13 cellular contexts compared by ENCODE assay signal in the genomic region with DNA sequence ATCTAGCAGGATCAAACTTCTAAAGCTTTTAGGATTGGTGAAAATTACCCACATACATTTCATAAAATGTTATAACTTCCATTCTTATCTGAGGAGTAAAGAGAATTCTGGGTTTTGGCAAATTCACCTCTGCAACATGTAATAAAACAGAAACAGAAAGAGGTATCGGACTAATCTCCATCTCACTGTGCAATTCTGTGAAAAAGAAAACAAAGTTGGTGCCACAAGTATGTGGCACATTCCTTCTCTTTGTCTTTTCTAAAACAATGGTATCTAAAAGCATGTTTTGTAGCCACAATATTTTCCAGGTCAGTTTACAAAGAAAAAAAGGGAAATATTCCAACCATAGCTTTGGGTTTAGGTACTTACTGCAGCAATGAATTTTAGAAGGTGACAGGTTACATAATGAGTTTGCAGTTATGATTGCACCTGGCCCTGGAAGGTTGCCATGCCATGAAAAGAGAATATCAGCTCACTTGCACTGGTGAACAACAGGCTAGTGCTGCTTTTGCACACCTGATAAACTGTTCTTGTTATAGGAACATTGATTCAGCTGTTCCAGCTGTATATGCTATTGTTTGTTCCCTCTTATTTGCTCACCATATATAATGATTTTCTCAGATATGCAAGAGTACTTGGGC.
DNase-seq lines count a peak whose midpoint lies in the region; ATAC-seq, FAIRE-seq and TF ChIP-seq lines count a peak whose summit lies in the region.
"Had no signal": no experiment of that assay in that cellular context is flagged by ENCODE, and none has a peak within 500 bp of the region (broad histone marks: within the 10 kb centered on the region; RNA-seq: fewer than 3 reads in every experiment).

No MANE protein-coding gene starts in this region.

- no peak for TF ChIP-seq POLR2A in GM12878 (IDR thresholded peaks at IDR 0.05; ENCODE audit: low read depth, low read length)

- ATAC-seq in HG02623 (IDR thresholded peaks at IDR 0.05; ENCODE audit: unreplicated experiment) (peak; percentile 47), GM12878 (peak; percentile 32; the same call in 2 of the 3 replicates), SK-N-SH treated with all-trans-retinoic acid at 6 μM for 48 hours (no peak)

- 83% methylated on average over 1 of the region's 1 CpG for WGBS in GM12878 (ENCODE audit: insufficient coverage, insufficient replicate concordance, low lambda C conversion rate, missing lambda C conversion rate)

- H3K36me3 Mint-ChIP-seq in T-helper 2 cell treated with Interferon-gamma antibody and Interleukin-4, amounts not matched to agents 5 μg/mL and 100 μg/mL, for 36 hours (ENCODE audit: low read depth), result no peaks in the 10 kb centered on the region
- H3K36me3 Mint-ChIP-seq: activated naive CD4-positive, alpha-beta T cell treated with anti-CD3 and anti-CD28 coated beads, Interleukin-2, amount 10 ng/mL, durations not matched to agents 7 days and 5 days; type B pancreatic cell had no signal

- H4K20me1 ChIP-seq in GM12878 (ENCODE audit: control insufficient read depth, insufficient read depth), result no peaks in the 10 kb centered on the region

- no peak for FAIRE-seq in GM12878 (lab: Jason Lieb, UNC)

- no peak overlapping the region for H3K4me3 Mint-ChIP-seq in T-helper 2 cell treated with Interferon-gamma antibody and Interleukin-4, amounts not matched to agents 5 μg/mL and 100 μg/mL, for 36 hours
- H3K4me3 Mint-ChIP-seq: activated naive CD4-positive, alpha-beta T cell treated with anti-CD3 and anti-CD28 coated beads, Interleukin-2, amount 10 ng/mL, durations not matched to agents 7 days and 5 days; type B pancreatic cell had no signal

- POLR2A ChIA-PET in GM12878 (lab: Charles Lee), result no interaction called here

- SMC1A ChIA-PET in GM12878 (lab: Charles Lee; ENCODE audit: uncharacterized antibody, unreplicated experiment), result interaction anchor here (0.7 to 2.3 kb wide), 15 partner anchors 9 to 647 kb away, joined by 3 to 9 read pairs (median 3); no protein-coding TSS in a partner anchor

- BruUV-seq in GM12878 (replicated peaks; lab: Mats Ljungman, UMichigan), result no TSS peak

- no peaks in the 10 kb centered on the region for H3K9me3 Mint-ChIP-seq in T-helper 2 cell treated with Interferon-gamma antibody and Interleukin-4, amounts not matched to agents 5 μg/mL and 100 μg/mL, for 36 hours
- H3K9me3 Mint-ChIP-seq: activated naive CD4-positive, alpha-beta T cell treated with anti-CD3 and anti-CD28 coated beads, Interleukin-2, amount 10 ng/mL, durations not matched to agents 7 days and 5 days; type B pancreatic cell had no signal

- no peaks in the 10 kb centered on the region for H3K4me1 Mint-ChIP-seq in T-helper 2 cell treated with Interferon-gamma antibody and Interleukin-4, amounts not matched to agents 5 μg/mL and 100 μg/mL, for 36 hours (ENCODE audit: low read depth)
- H3K4me1 Mint-ChIP-seq: activated naive CD4-positive, alpha-beta T cell treated with anti-CD3 and anti-CD28 coated beads, Interleukin-2, amount 10 ng/mL, durations not matched to agents 7 days and 5 days had no signal

- peak; percentile 79 for DNase-seq in DMS53 (lab: John Stamatoyannopoulos, UW)
- DNase-seq in NCI-H2081 treated with DMSO at 0.1 percent for 48 hours (lab: John Stamatoyannopoulos, UW), result peak; percentile 88
- no peak for DNase-seq in GM12878 (ENCODE audit: low read depth, low spot score)
- DNase-seq in T-helper 2 cell treated with Interferon-gamma antibody and Interleukin-4, amounts not matched to agents 5 μg/mL and 100 μg/mL, for 36 hours (ENCODE audit: low spot score), result no peak
- DNase-seq in anterior cingulate cortex (lab: John Stamatoyannopoulos, UW), result no peak
- no peak for DNase-seq in cortex of kidney (lab: John Stamatoyannopoulos, UW)
- DNase-seq: activated naive CD4-positive, alpha-beta T cell treated with anti-CD3 and anti-CD28 coated beads, Interleukin-2, amount 10 ng/mL, durations not matched to agents 7 days and 5 days; cerebellar nuclear complex had no signal

- no peaks in the 10 kb centered on the region for H3K79me2 ChIP-seq in GM12878 (ENCODE audit: control insufficient read depth, insufficient read depth, low read length)

- peak overlapping the region; percentile 72 for H2AFZ ChIP-seq in GM12878 (ENCODE audit: control insufficient read depth, low read depth, low read length)

- H3K4me3 ChIP-seq in GM12878, result peak overlapping the region; percentile 36

- CTCF ChIA-PET in GM12878 (lab: Yijun Ruan, JAX), result interaction anchor here (0.9 to 1.7 kb wide), 4 partner anchors 14 to 356 kb away, joined by 3 to 5 read pairs (median 4); no protein-coding TSS in a partner anchor

- no peaks in the 10 kb centered on the region for H3K36me3 ChIP-seq in GM12878 (ENCODE audit: control insufficient read depth in 2 of 2, insufficient read depth in 2 of 2, low read length in 1 of 2)

- RAD21 ChIA-PET in GM12878 (lab: Charles Lee; ENCODE audit: unreplicated experiment), result interaction anchor here (0.9 to 1.4 kb wide), 5 partner anchors 21 to 115 kb away, joined by 3 to 4 read pairs (median 3); no protein-coding TSS in a partner anchor

- H3K27me3 Mint-ChIP-seq in T-helper 2 cell treated with Interferon-gamma antibody and Interleukin-4, amounts not matched to agents 5 μg/mL and 100 μg/mL, for 36 hours (ENCODE audit: low read depth), result no peaks in the 10 kb centered on the region
- H3K27me3 Mint-ChIP-seq: activated naive CD4-positive, alpha-beta T cell treated with anti-CD3 and anti-CD28 coated beads, Interleukin-2, amount 10 ng/mL, durations not matched to agents 7 days and 5 days; progenitor cell of endocrine pancreas; type B pancreatic cell had no signal

- in situ Hi-C loops in GM12878 (cut with MboI), result no loop called here

- no peak for TF ChIP-seq RAD21 in GM12878 (IDR thresholded peaks at IDR 0.05; ENCODE audit: insufficient read depth, low read depth, low read length)

- no peak for TF ChIP-seq EP300 in GM12878 (IDR thresholded peaks at IDR 0.05; ENCODE audit: borderline replicate concordance in 1 of 2, control insufficient read depth in 1 of 2, low read depth in 2 of 2, low read length in 2 of 2)

- H3K4me1 ChIP-seq in GM12878 (ENCODE audit: control insufficient read depth, insufficient read depth, low read length), result peaks cover 4% of the 10 kb centered on the region

- intact Hi-C loops in GM12878 (cut with micrococcal nuclease; ENCODE audit: unreplicated experiment), result no loop called here

- TF ChIP-seq CTCF in GM12878 (IDR thresholded peaks at IDR 0.05 in 2 of 3, conservative IDR thresholded peaks at IDR 0.05 in 1 of 3; ENCODE audit: control insufficient read depth in 2 of 3, extremely low read depth in 1 of 3, insufficient read depth in 1 of 3, low read depth in 3 of 3, low read length in 3 of 3), result no peak

- no peaks in the 10 kb centered on the region; the same call in 1 of the 3 replicates for H3K9me3 ChIP-seq in GM12878 (replicated peaks; ENCODE audit: control insufficient read depth, insufficient read depth, low read length)

- no peak overlapping the region for H3K9ac ChIP-seq in GM12878 (ENCODE audit: control insufficient read depth, insufficient read depth, low read length)

- H3K27ac Mint-ChIP-seq in T-helper 2 cell treated with Interferon-gamma antibody and Interleukin-4, amounts not matched to agents 5 μg/mL and 100 μg/mL, for 36 hours, result no peak overlapping the region
- H3K27ac Mint-ChIP-seq: activated naive CD4-positive, alpha-beta T cell treated with anti-CD3 and anti-CD28 coated beads, Interleukin-2, amount 10 ng/mL, durations not matched to agents 7 days and 5 days; progenitor cell of endocrine pancreas had no signal

- no peaks in the 10 kb centered on the region for H3K27me3 ChIP-seq in GM12878 (replicated peaks in 1 of 2; ENCODE audit: control insufficient read depth in 2 of 2, insufficient read depth in 2 of 2, low read length in 1 of 2)

- H3K27ac ChIP-seq in GM12878 (ENCODE audit: control insufficient read depth, insufficient read depth), result no peak overlapping the region; the same call in 1 of the 2 replicates
- H3K27ac ChIP-seq: VCaP had no signal

- H3K4me2 ChIP-seq in GM12878 (ENCODE audit: control insufficient read depth, insufficient read depth), result peak overlapping the region; percentile 59; the same call in 1 of the 2 replicates

TF ChIP-seq in GM12878, 131 proteins besides CTCF, POLR2A, EP300 and RAD21:
- no peak for TF ChIP-seq MYC (IDR thresholded peaks at IDR 0.05; ENCODE audit: insufficient read depth, insufficient read length, insufficient replicate concordance, low read length, severe bottlenecking)
- TF ChIP-seq IRF4 (IDR thresholded peaks at IDR 0.05; ENCODE audit: low read depth, low read length), result no peak
- TF ChIP-seq SREBF1 (IDR thresholded peaks at IDR 0.05; ENCODE audit: low read length), result no peak
- TF ChIP-seq MAX (IDR thresholded peaks at IDR 0.05; ENCODE audit: low read depth, low read length), result no peak
- no peak for TF ChIP-seq MEF2A (IDR thresholded peaks at IDR 0.05; ENCODE audit: insufficient read depth, low read depth, low read length)

TF ChIP-seq in SK-N-SH treated with all-trans-retinoic acid at 6 μM for 48 hours, 23 proteins besides CTCF, POLR2A, EP300 and RAD21 (continues in another document):
- TF ChIP-seq ZFP30 (CRISPR knock-in tag; IDR thresholded peaks at IDR 0.05), result no peak
- no peak for TF ChIP-seq ISL1 (CRISPR knock-in tag; IDR thresholded peaks at IDR 0.05)
- TF ChIP-seq ESRRG (CRISPR knock-in tag; IDR thresholded peaks at IDR 0.05), result no peak
- TF ChIP-seq, protein P1, sequence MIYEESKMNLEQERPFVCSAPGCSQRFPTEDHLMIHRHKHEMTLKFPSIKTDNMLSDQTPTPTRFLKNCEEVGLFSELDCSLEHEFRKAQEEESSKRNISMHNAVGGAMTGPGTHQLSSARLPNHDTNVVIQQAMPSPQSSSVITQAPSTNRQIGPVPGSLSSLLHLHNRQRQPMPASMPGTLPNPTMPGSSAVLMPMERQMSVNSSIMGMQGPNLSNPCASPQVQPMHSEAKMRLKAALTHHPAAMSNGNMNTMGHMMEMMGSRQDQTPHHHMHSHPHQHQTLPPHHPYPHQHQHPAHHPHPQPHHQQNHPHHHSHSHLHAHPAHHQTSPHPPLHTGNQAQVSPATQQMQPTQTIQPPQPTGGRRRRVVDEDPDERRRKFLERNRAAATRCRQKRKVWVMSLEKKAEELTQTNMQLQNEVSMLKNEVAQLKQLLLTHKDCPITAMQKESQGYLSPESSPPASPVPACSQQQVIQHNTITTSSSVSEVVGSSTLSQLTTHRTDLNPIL (CRISPR knock-in tag; IDR thresholded peaks at IDR 0.05; ENCODE audit: low read depth), result no peak
- no peak for TF ChIP-seq ARNTL (CRISPR knock-in tag; IDR thresholded peaks at IDR 0.05; ENCODE audit: borderline replicate concordance, low read depth)

Comparison
In these comparisons a context has a peak if more than half of its experiments do, and no peak if none do; other contexts are left out.
1. DNase-seq: peak in DMS53 (single experiment) and NCI-H2081 treated with DMSO at 0.1 percent for 48 hours (single experiment); none in GM12878 (single experiment), T-helper 2 cell treated with Interferon-gamma antibody and Interleukin-4, amounts not matched to agents 5 μg/mL and 100 μg/mL, for 36 hours (single experiment), anterior cingulate cortex (0 of 58) and cortex of kidney (single experiment).